In genomic region chr6:63882208-63882607, GRCh38 we compare ENCODE assay signal across 15 cellular contexts.
A peak's percentile ranks its signal among the peaks of the same experiment; 100 is the strongest.
DNase-seq lines count a peak whose midpoint lies in the region; ATAC-seq and TF ChIP-seq lines count a peak whose summit lies in the region.
"Had no signal": no experiment of that assay in that cellular context is flagged by ENCODE, and none has a peak within 500 bp of the region (broad histone marks: within the 10 kb centered on the region; RNA-seq: fewer than 3 reads in every experiment).

No MANE protein-coding gene starts in this region.

- H3K4me1 Mint-ChIP-seq in type B pancreatic cell (ENCODE audit: unreplicated experiment), result no peaks in the 10 kb centered on the region
- H3K4me1 Mint-ChIP-seq: activated naive CD4-positive, alpha-beta T cell treated with anti-CD3 and anti-CD28 coated beads, Interleukin-2, amount 50 U/mL, for 24 hours had no signal

- H3K27ac Mint-ChIP-seq in type B pancreatic cell, result no peak overlapping the region
- H3K27ac Mint-ChIP-seq: activated naive CD4-positive, alpha-beta T cell treated with anti-CD3 and anti-CD28 coated beads, Interleukin-2, amount 50 U/mL, for 24 hours; T-helper 2 cell treated with Interferon-gamma antibody and Interleukin-4, amounts not matched to agents 5 μg/mL and 100 μg/mL, for 36 hours had no signal

- no peak overlapping the region for H3K4me3 ChIP-seq in fibroblast of mammary gland (ENCODE audit: control insufficient read depth, low read depth, low read length)
- H3K4me3 ChIP-seq: gastrocnemius medialis, upper lobe of left lung had no signal

- DNase-seq in NCI-H82 (lab: John Stamatoyannopoulos, UW) (peak; percentile 27), NCI-H82 treated with DMSO at 0.1 percent for 48 hours (lab: John Stamatoyannopoulos, UW; ENCODE audit: unreplicated experiment) (no peak), RPMI8226 (peak; percentile 10), fibroblast of mammary gland (ENCODE audit: low read depth) (no peak), type B pancreatic cell (ENCODE audit: extremely low spot score, unreplicated experiment) (no peak), NCI-H1694 (lab: John Stamatoyannopoulos, UW) (no peak), NCI-H1436 treated with DMSO at 0.1 percent for 48 hours (lab: John Stamatoyannopoulos, UW) (no peak)
- DNase-seq: cortex of kidney, DMS79 treated with DMSO at 0.1 percent for 48 hours, gastrocnemius medialis, upper lobe of left lung had no signal

- H3K36me3 Mint-ChIP-seq in type B pancreatic cell, result no peaks in the 10 kb centered on the region
- H3K36me3 Mint-ChIP-seq: activated naive CD4-positive, alpha-beta T cell treated with anti-CD3 and anti-CD28 coated beads, Interleukin-2, amount 50 U/mL, for 24 hours had no signal

- TF ChIP-seq CTCF in fibroblast of mammary gland (conservative IDR thresholded peaks at IDR 0.05; ENCODE audit: control insufficient read depth, insufficient read depth, low read depth, low read length), result peak; percentile 30
- peak; percentile 62 for TF ChIP-seq CTCF in type B pancreatic cell (conservative IDR thresholded peaks at IDR 0.05)

- H3K4me3 Mint-ChIP-seq in type B pancreatic cell, result no peak overlapping the region
- H3K4me3 Mint-ChIP-seq: activated naive CD4-positive, alpha-beta T cell treated with anti-CD3 and anti-CD28 coated beads, Interleukin-2, amount 50 U/mL, for 24 hours; T-helper 2 cell treated with Interferon-gamma antibody and Interleukin-4, amounts not matched to agents 5 μg/mL and 100 μg/mL, for 36 hours had no signal

- H3K9me3 Mint-ChIP-seq in type B pancreatic cell, result peaks cover 6% of the 10 kb centered on the region
- H3K9me3 Mint-ChIP-seq: T-helper 2 cell treated with Interferon-gamma antibody and Interleukin-4, amounts not matched to agents 5 μg/mL and 100 μg/mL, for 36 hours had no signal

- ATAC-seq in GM21786 (IDR thresholded peaks at IDR 0.05; ENCODE audit: unreplicated experiment), result no peak
- ATAC-seq: gastrocnemius medialis, left lobe of liver had no signal

- no peaks in the 10 kb centered on the region for H3K27me3 Mint-ChIP-seq in type B pancreatic cell

Comparison
In these comparisons a context has a peak if more than half of its experiments do, and no peak if none do; other contexts are left out.
1. DNase-seq: peak in NCI-H82 (single experiment) and RPMI8226 (single experiment); none in NCI-H82 treated with DMSO at 0.1 percent for 48 hours (single experiment), fibroblast of mammary gland (single experiment), type B pancreatic cell (single experiment), NCI-H1694 (single experiment) and NCI-H1436 treated with DMSO at 0.1 percent for 48 hours (single experiment).